ENCODE assay signal across 7 cellular contexts in the genomic region with DNA sequence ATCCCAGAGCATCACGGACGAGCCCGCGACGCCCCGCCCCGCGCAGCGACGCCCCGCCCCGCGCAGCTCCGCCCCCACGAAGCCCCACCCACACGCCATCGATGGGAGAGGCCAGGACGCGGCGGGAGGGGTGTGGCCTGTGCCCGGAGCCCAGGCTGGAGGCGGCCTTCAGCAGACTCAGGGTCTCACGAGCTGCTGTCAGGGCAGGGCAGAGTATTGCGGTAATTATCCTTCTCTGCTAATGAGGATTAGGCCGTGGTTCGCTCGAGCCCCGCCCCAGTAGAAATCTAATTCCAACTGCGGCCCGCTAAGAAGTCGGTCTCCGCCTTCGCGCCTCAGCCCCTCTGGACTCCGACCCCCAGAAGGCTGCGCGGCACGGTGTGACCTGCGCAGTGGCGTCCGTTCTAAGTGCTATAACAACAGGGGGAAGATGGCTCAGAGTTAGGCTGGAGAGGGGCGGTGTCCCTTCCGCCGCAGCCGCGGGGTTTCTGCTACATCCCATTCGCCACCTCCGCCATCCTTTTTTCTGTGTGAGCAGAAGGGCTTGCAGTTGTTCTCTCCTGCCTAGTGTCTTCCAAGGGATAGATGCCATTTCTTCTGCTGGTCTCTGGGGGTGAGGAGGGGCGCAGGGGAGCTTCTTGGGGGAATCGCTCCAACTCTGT.
A peak's percentile ranks its signal among the peaks of the same experiment; 100 is the strongest.
DNase-seq lines count a peak whose midpoint lies in the region; ATAC-seq and FAIRE-seq lines count a peak whose summit lies in the region.

No MANE protein-coding gene starts in this region.

- FAIRE-seq in GM18507 (lab: Jason Lieb, UNC), result peak; percentile 91

- DNase-seq in GM18507 (ENCODE audit: extremely low spot score, insufficient read length, low read depth) (peak; percentile 89), NCI-H1930 (lab: John Stamatoyannopoulos, UW) (peak; percentile 93 to 94), T-helper 22 cell (ENCODE audit: low read depth) (peak; percentile 85), astrocyte of the hippocampus (ENCODE audit: low read depth, low spot score) (peak; percentile 98), hippocampal formation (lab: John Stamatoyannopoulos, UW) (peak; percentile 96 to 97), retina (peak; percentile 99)

- ATAC-seq in HG02973 (IDR thresholded peaks at IDR 0.05; ENCODE audit: unreplicated experiment), result peak; percentile 96

Comparison
In these comparisons a context has a peak if more than half of its experiments do, and no peak if none do; other contexts are left out.
1. Peak in every context shown above with its lines: DNase-seq and ATAC-seq.